Comparison of ENCODE assay signal across 21 cellular contexts in the genomic region with DNA sequence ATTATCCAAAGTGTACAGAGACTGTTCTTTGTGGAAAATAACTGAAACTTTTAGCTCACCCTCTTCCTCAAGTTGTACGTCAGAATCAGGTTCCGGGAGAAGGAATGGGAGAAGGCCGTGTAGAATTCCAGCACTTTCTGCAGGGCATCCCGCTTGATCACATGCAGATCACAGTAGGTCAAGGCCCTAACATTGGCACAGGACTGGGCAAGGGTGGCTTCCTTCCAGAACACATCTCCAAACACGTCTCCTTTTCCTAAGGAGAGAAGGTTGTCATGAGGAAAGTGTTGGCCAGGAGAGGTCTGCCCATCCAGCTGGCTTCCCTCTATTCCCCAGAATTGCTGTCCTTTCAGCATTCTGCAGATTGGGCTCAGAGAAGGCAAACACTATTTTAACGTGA.
"Had no signal": no experiment of that assay in that cellular context is flagged by ENCODE, and none has a peak within 500 bp of the region (broad histone marks: within the 10 kb centered on the region; RNA-seq: fewer than 3 reads in every experiment).

No MANE protein-coding gene starts in this region.

- ATAC-seq: gastrocnemius medialis; heart right ventricle; left cardiac atrium; left lung; left ventricle myocardium superior; lower lobe of right lung; mucosa of descending colon; naive thymus-derived CD8-positive, alpha-beta T cell had no signal

- DNase-seq: dermis blood vessel endothelial cell; dorsolateral prefrontal cortex; effector CD4-positive, alpha-beta T cell; effector memory CD4-positive, alpha-beta T cell; esophagus squamous epithelium; foreskin fibroblast; foreskin melanocyte; gastrocnemius medialis; glutamatergic neuron; head of caudate nucleus; heart right ventricle; hippocampal formation; left cardiac atrium; left lung; left ventricle myocardium superior; lower lobe of right lung; mesenchymal stem cell; mucosa of descending colon; naive B cell; naive thymus-derived CD8-positive, alpha-beta T cell had no signal

- H3K27ac ChIP-seq: coronary artery, esophagus squamous epithelium, gastrocnemius medialis, heart right ventricle, left lung, lower lobe of right lung had no signal
